ENCODE assay signal across 9 cellular contexts in the genomic region with DNA sequence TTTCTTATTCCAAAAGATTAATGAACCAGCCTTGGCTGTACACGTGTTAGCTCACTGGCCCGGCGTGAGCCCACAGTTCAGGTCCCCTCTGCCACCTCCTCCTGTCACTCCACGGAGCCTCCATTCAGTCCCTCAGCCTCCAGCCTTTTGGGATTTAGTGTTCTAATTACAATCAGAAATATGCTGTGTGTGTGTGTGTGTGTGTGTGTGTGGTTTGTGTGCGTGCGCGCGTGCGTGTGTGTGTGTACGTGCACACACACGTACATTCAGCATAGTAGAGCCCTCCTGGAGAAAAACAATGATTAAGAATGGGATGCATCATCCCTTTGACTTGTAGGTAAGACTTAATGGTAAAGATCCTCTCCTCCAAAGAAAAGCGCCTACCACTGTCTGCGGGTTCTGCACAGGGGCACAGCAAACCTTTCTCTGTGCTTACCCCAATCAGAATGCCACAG. TPM values are rescaled to one million over a fixed set of nuclear protein-coding genes. Genes with fewer than 3 reads are reported as not detected.
A peak's percentile ranks its signal among the peaks of the same experiment; 100 is the strongest.
DNase-seq lines count a peak whose midpoint lies in the region; ATAC-seq and TF ChIP-seq lines count a peak whose summit lies in the region.
"Had no signal": no experiment of that assay in that cellular context is flagged by ENCODE, and none has a peak within 500 bp of the region (broad histone marks: within the 10 kb centered on the region; RNA-seq: fewer than 3 reads in every experiment).

No MANE protein-coding gene starts in this region.

- no peaks in the 10 kb centered on the region for H3K9me3 Mint-ChIP-seq in activated naive CD4-positive, alpha-beta T cell treated with anti-CD3 and anti-CD28 coated beads, Interleukin-2, amount 10 ng/mL, durations not matched to agents 7 days and 5 days
- H3K9me3 Mint-ChIP-seq in MCF 10A (ENCODE audit: unreplicated experiment), result no peaks in the 10 kb centered on the region
- peaks cover 2 to 5% of the 10 kb centered on the region in 2 donors for H3K9me3 Mint-ChIP-seq in stimulated activated naive B cell treated with anti-CD40 and anti-IgM and Interleukin-4, amounts not matched to agents 10 μg/mL and 1 μg/mL and 100 μg/mL, for 72 hours

- ATAC-seq in lower lobe of right lung (no peak), upper lobe of left lung (ENCODE audit: low FRiP score in 2 of 2) (peak in 1 of 2 donors; percentile 5), HG02610 (IDR thresholded peaks at IDR 0.05; ENCODE audit: unreplicated experiment) (no peak)
- ATAC-seq in stimulated activated naive B cell treated with anti-CD40 and anti-IgM and Interleukin-4, amounts not matched to agents 10 μg/mL and 1 μg/mL and 100 μg/mL, for 72 hours (replicated peaks), result no peak

- no TSS peak for BruUV-seq in MCF 10A (replicated peaks; lab: Mats Ljungman, UMichigan)

- H3K27ac Mint-ChIP-seq in activated naive CD4-positive, alpha-beta T cell treated with anti-CD3 and anti-CD28 coated beads, Interleukin-2, amount 10 ng/mL, durations not matched to agents 7 days and 5 days, result no peak overlapping the region
- H3K27ac Mint-ChIP-seq in MCF 10A (ENCODE audit: low read depth, unreplicated experiment), result peak overlapping the region; percentile 85
- no peak overlapping the region for H3K27ac Mint-ChIP-seq in stimulated activated naive B cell treated with anti-CD40 and anti-IgM and Interleukin-4, amounts not matched to agents 10 μg/mL and 1 μg/mL and 100 μg/mL, for 72 hours
- H3K27ac Mint-ChIP-seq: CD4-positive, CD25-positive, alpha-beta regulatory T cell had no signal

- CTCF ChIA-PET in activated naive CD4-positive, alpha-beta T cell treated with anti-CD3 and anti-CD28 coated beads, Interleukin-2, amount 10 ng/mL, durations not matched to agents 7 days and 5 days (lab: Charles Lee), result interaction anchor here (1.0 kb wide), 1 partner anchor 22 kb away, joined by 3 read pairs; no protein-coding TSS in a partner anchor
- CTCF ChIA-PET in MCF 10A (lab: Yijun Ruan, JAX), result interaction anchor here (0.6 to 1.0 kb wide), 3 partner anchors 15 to 103 kb away, joined by 3 read pairs; a partner anchor contains a TSS

- intact Hi-C loops in MCF 10A (cut with micrococcal nuclease) (loop anchor here (5.0 kb wide), 2 partner anchors 49 to 94 kb away; no protein-coding TSS in a partner anchor), lower lobe of right lung (cut with DNase I) (no loop called here)

- POLR2A ChIA-PET in MCF 10A (lab: Yijun Ruan, JAX), result interaction anchor here (0.6 to 4.0 kb wide), 16 partner anchors 9 to 1353 kb away, joined by 3 to 60 read pairs (median 4); a partner anchor contains a TSS

- DNase-seq in activated naive CD4-positive, alpha-beta T cell treated with anti-CD3 and anti-CD28 coated beads, Interleukin-2, amount 10 ng/mL, durations not matched to agents 7 days and 5 days, result no peak
- no peak for DNase-seq in activated naive CD4-positive, alpha-beta T cell treated with Interleukin-2 at 50 U/mL for 16 hours
- DNase-seq in MCF 10A (ENCODE audit: unreplicated experiment) (no peak), lower lobe of right lung (no peak), upper lobe of left lung (no peak)
- DNase-seq in stimulated activated naive B cell treated with anti-CD40 and anti-IgM and Interleukin-4, amounts not matched to agents 10 μg/mL and 1 μg/mL and 100 μg/mL, for 72 hours, result no peak
- no peak for DNase-seq in activated CD4-positive, CD25-positive, alpha-beta regulatory T cell treated with anti-CD3 and anti-CD28 coated beads, Interleukin-2, amount 50 U/mL, for 72 hours

- no peaks in the 10 kb centered on the region for H3K36me3 Mint-ChIP-seq in activated naive CD4-positive, alpha-beta T cell treated with anti-CD3 and anti-CD28 coated beads, Interleukin-2, amount 10 ng/mL, durations not matched to agents 7 days and 5 days
- no peaks in the 10 kb centered on the region for H3K36me3 Mint-ChIP-seq in MCF 10A (ENCODE audit: insufficient read depth, unreplicated experiment)
- H3K36me3 Mint-ChIP-seq in stimulated activated naive B cell treated with anti-CD40 and anti-IgM and Interleukin-4, amounts not matched to agents 10 μg/mL and 1 μg/mL and 100 μg/mL, for 72 hours, result no peaks in the 10 kb centered on the region
- H3K36me3 Mint-ChIP-seq: CD4-positive, CD25-positive, alpha-beta regulatory T cell had no signal

- H3K4me3 Mint-ChIP-seq in activated naive CD4-positive, alpha-beta T cell treated with anti-CD3 and anti-CD28 coated beads, Interleukin-2, amount 10 ng/mL, durations not matched to agents 7 days and 5 days, result peak overlapping the region; percentile 62
- peak overlapping the region; percentile 82 for H3K4me3 Mint-ChIP-seq in MCF 10A (ENCODE audit: unreplicated experiment)
- H3K4me3 Mint-ChIP-seq in stimulated activated naive B cell treated with anti-CD40 and anti-IgM and Interleukin-4, amounts not matched to agents 10 μg/mL and 1 μg/mL and 100 μg/mL, for 72 hours, result no peak overlapping the region

- 77 to 86% methylated on average over 13 of the region's 13 CpGs for WGBS in upper lobe of left lung, 2 donors

- no peak for TF ChIP-seq POLR2A in upper lobe of left lung (IDR thresholded peaks at IDR 0.05)

- H3K36me3 ChIP-seq in lower lobe of right lung (no peaks in the 10 kb centered on the region), upper lobe of left lung (no peaks in the 10 kb centered on the region)

- peaks cover 17% of the 10 kb centered on the region for H3K4me1 ChIP-seq in lower lobe of right lung
- peaks cover 9 to 17% (median 13%) of the 10 kb centered on the region in 4 donors for H3K4me1 ChIP-seq in upper lobe of left lung

- H3K27ac ChIP-seq in lower lobe of right lung (no peak overlapping the region), upper lobe of left lung (no peak overlapping the region)

- H3K9me3 ChIP-seq in lower lobe of right lung (no peaks in the 10 kb centered on the region), upper lobe of left lung (no peaks in the 10 kb centered on the region)

- H3K27me3 ChIP-seq in lower lobe of right lung (ENCODE audit: low read depth), result peaks cover 44% of the 10 kb centered on the region
- H3K27me3 ChIP-seq in upper lobe of left lung, result peaks cover 0 to 7% (median 0%) of the 10 kb centered on the region in 4 donors

- H3K27me3 Mint-ChIP-seq in activated naive CD4-positive, alpha-beta T cell treated with anti-CD3 and anti-CD28 coated beads, Interleukin-2, amount 10 ng/mL, durations not matched to agents 7 days and 5 days, result peaks cover 83% of the 10 kb centered on the region
- H3K27me3 Mint-ChIP-seq in MCF 10A (ENCODE audit: insufficient read depth, unreplicated experiment), result no peaks in the 10 kb centered on the region
- peaks cover 66 to 83% of the 10 kb centered on the region in 2 donors for H3K27me3 Mint-ChIP-seq in stimulated activated naive B cell treated with anti-CD40 and anti-IgM and Interleukin-4, amounts not matched to agents 10 μg/mL and 1 μg/mL and 100 μg/mL, for 72 hours

- peaks cover 15% of the 10 kb centered on the region for H3K4me1 Mint-ChIP-seq in activated naive CD4-positive, alpha-beta T cell treated with anti-CD3 and anti-CD28 coated beads, Interleukin-2, amount 10 ng/mL, durations not matched to agents 7 days and 5 days
- H3K4me1 Mint-ChIP-seq in MCF 10A (ENCODE audit: insufficient read depth, unreplicated experiment), result peaks cover 35% of the 10 kb centered on the region
- H3K4me1 Mint-ChIP-seq in stimulated activated naive B cell treated with anti-CD40 and anti-IgM and Interleukin-4, amounts not matched to agents 10 μg/mL and 1 μg/mL and 100 μg/mL, for 72 hours, result peaks cover 11 to 22% of the 10 kb centered on the region in 2 donors

- H3K4me3 ChIP-seq in lower lobe of right lung, result peak overlapping the region; percentile 59
- peak overlapping the region in 3 of 4 donors; percentile 35 to 50 (median 49) for H3K4me3 ChIP-seq in upper lobe of left lung

- no peak for TF ChIP-seq EP300 in upper lobe of left lung (IDR thresholded peaks at IDR 0.05)

- TF ChIP-seq CTCF in MCF 10A (IDR thresholded peaks at IDR 0.05; ENCODE audit: unreplicated experiment) (no peak), lower lobe of right lung (IDR thresholded peaks at IDR 0.05) (no peak), upper lobe of left lung (IDR thresholded peaks at IDR 0.05) (no peak)

RNA-seq across cellular contexts. Expression of a gene that starts 0.8 kb away (rescaled TPM):
- total RNA-seq in MCF 10A (2022) (19.6 and 20.3 TPM in 2 replicates), lower lobe of right lung (4.9 TPM), upper lobe of left lung (10 to 100 TPM in 1 of 6 donors, 1 to 10 TPM in 5; 2.2 to 14.6 (median 6.4) TPM)
- total RNA-seq: CD4-positive, CD25-positive, alpha-beta regulatory T cell had no signal

Comparison
In these comparisons a context has a peak if more than half of its experiments do, and no peak if none do; other contexts are left out.
1. H3K4me3 Mint-ChIP-seq: peak in activated naive CD4-positive, alpha-beta T cell treated with anti-CD3 and anti-CD28 coated beads, Interleukin-2, amount 10 ng/mL, durations not matched to agents 7 days and 5 days (single experiment) and MCF 10A (single experiment); none in stimulated activated naive B cell treated with anti-CD40 and anti-IgM and Interleukin-4, amounts not matched to agents 10 μg/mL and 1 μg/mL and 100 μg/mL, for 72 hours (0 of 2).